In genomic region chr2:168751104-168751768, GRCh38 we compare ENCODE assay signal across 12 cellular contexts. TPM values are rescaled to one million over a fixed set of nuclear protein-coding genes. Genes with fewer than 3 reads are reported as not detected.
A peak's percentile ranks its signal among the peaks of the same experiment; 100 is the strongest.
DNase-seq lines count a peak whose midpoint lies in the region; ATAC-seq and TF ChIP-seq lines count a peak whose summit lies in the region.
"Had no signal": no experiment of that assay in that cellular context is flagged by ENCODE, and none has a peak within 500 bp of the region (broad histone marks: within the 10 kb centered on the region; RNA-seq: fewer than 3 reads in every experiment).

No MANE protein-coding gene starts in this region.

- peaks cover 4% of the 10 kb centered on the region; the same call in 1 of the 2 replicates for H3K4me1 ChIP-seq in SJCRH30

- H3K36me3 ChIP-seq in SJCRH30, result no peaks in the 10 kb centered on the region
- H3K36me3 ChIP-seq: thoracic aorta had no signal

- no peaks in the 10 kb centered on the region for H3K9me3 ChIP-seq in SJCRH30 (replicated peaks)
- H3K9me3 ChIP-seq: thoracic aorta had no signal

- ATAC-seq in GM19395 (IDR thresholded peaks at IDR 0.05; ENCODE audit: unreplicated experiment) (peak; percentile 89), HG03139 (IDR thresholded peaks at IDR 0.05; ENCODE audit: unreplicated experiment) (peak; percentile 81)

- peaks cover 62% of the 10 kb centered on the region for H3K4me1 Mint-ChIP-seq in activated naive CD8-positive, alpha-beta T cell treated with anti-CD3 and anti-CD28 coated beads for 36 hours
- H3K4me1 Mint-ChIP-seq in glutamatergic neuron (ENCODE audit: low read depth, unreplicated experiment), result peaks cover 34% of the 10 kb centered on the region

- DNase-seq in GM13977 (ENCODE audit: low spot score) (peak; percentile 19), NOMO-1 (lab: John Stamatoyannopoulos, UW; ENCODE audit: unreplicated experiment in 2 of 2) (no peak), NCI-H524 (lab: John Stamatoyannopoulos, UW) (no peak), SJCRH30 (no peak), glutamatergic neuron (no peak)
- DNase-seq in activated naive CD8-positive, alpha-beta T cell treated with anti-CD3 and anti-CD28 coated beads for 36 hours, result peak; percentile 18
- DNase-seq: activated CD8-positive, alpha-beta memory T cell treated with anti-CD3 and anti-CD28 coated beads, Interleukin-2, amount 50 U/mL, for 48 hours; NCI-H1436 had no signal

- no peaks in the 10 kb centered on the region for H3K27me3 Mint-ChIP-seq in activated naive CD8-positive, alpha-beta T cell treated with anti-CD3 and anti-CD28 coated beads for 36 hours
- peaks cover 2% of the 10 kb centered on the region for H3K27me3 Mint-ChIP-seq in glutamatergic neuron (ENCODE audit: unreplicated experiment)
- H3K27me3 Mint-ChIP-seq: progenitor cell of endocrine pancreas had no signal

- in situ Hi-C loops in GM13977 (cut with MboI; ENCODE audit: low pct_unique_long_range_greater_than_20kb, low sequenced_read_pairs, unreplicated experiment), result no loop called here

- H3K4me3 Mint-ChIP-seq in activated naive CD8-positive, alpha-beta T cell treated with anti-CD3 and anti-CD28 coated beads for 36 hours, result no peak overlapping the region
- no peak overlapping the region for H3K4me3 Mint-ChIP-seq in glutamatergic neuron (ENCODE audit: unreplicated experiment)

- H3K27me3 ChIP-seq in SJCRH30, result no peaks in the 10 kb centered on the region

- TF ChIP-seq CTCF in GM13977 (IDR thresholded peaks at IDR 0.05; ENCODE audit: extremely low read depth, insufficient read depth, missing control alignments), result no peak
- no peak for TF ChIP-seq CTCF in glutamatergic neuron (IDR thresholded peaks at IDR 0.05; ENCODE audit: partially characterized antibody, unreplicated experiment)

- peaks cover 23% of the 10 kb centered on the region for H3K36me3 Mint-ChIP-seq in activated naive CD8-positive, alpha-beta T cell treated with anti-CD3 and anti-CD28 coated beads for 36 hours
- H3K36me3 Mint-ChIP-seq in glutamatergic neuron (ENCODE audit: unreplicated experiment), result no peaks in the 10 kb centered on the region

- no peak overlapping the region for H3K27ac ChIP-seq in SJCRH30
- H3K27ac ChIP-seq: thoracic aorta had no signal

- H3K4me3 ChIP-seq in SJCRH30, result no peak overlapping the region
- H3K4me3 ChIP-seq: thoracic aorta had no signal

- H3K9me3 Mint-ChIP-seq in activated naive CD8-positive, alpha-beta T cell treated with anti-CD3 and anti-CD28 coated beads for 36 hours, result no peaks in the 10 kb centered on the region
- H3K9me3 Mint-ChIP-seq in glutamatergic neuron (ENCODE audit: unreplicated experiment), result peaks cover 2% of the 10 kb centered on the region

- peak overlapping the region; percentile 23 for H3K27ac Mint-ChIP-seq in activated naive CD8-positive, alpha-beta T cell treated with anti-CD3 and anti-CD28 coated beads for 36 hours
- no peak overlapping the region for H3K27ac Mint-ChIP-seq in glutamatergic neuron (ENCODE audit: unreplicated experiment)
- H3K27ac Mint-ChIP-seq: progenitor cell of endocrine pancreas had no signal

RNA-seq across cellular contexts. Expression of gene NOSTRIN, which starts 51.2 kb away (rescaled TPM):
- total RNA-seq in activated naive CD8-positive, alpha-beta T cell treated with anti-CD3 and anti-CD28 coated beads for 36 hours, result not detected
- 0.28 and 0.40 TPM in 2 replicates for total RNA-seq in SJCRH30 (2014; rRNA removed; shearing (Covaris generic))
- not detected for total RNA-seq in glutamatergic neuron (ENCODE audit: unreplicated experiment)

Comparison
In these comparisons a context has a peak if more than half of its experiments do, and no peak if none do; other contexts are left out.
1. DNase-seq: peak in GM13977 (single experiment) and activated naive CD8-positive, alpha-beta T cell treated with anti-CD3 and anti-CD28 coated beads for 36 hours (single experiment); none in NOMO-1 (0 of 2), NCI-H524 (0 of 2), SJCRH30 (0 of 2) and glutamatergic neuron (single experiment).